Comparison of ENCODE assay signal across 8 cellular contexts in the genomic region with DNA sequence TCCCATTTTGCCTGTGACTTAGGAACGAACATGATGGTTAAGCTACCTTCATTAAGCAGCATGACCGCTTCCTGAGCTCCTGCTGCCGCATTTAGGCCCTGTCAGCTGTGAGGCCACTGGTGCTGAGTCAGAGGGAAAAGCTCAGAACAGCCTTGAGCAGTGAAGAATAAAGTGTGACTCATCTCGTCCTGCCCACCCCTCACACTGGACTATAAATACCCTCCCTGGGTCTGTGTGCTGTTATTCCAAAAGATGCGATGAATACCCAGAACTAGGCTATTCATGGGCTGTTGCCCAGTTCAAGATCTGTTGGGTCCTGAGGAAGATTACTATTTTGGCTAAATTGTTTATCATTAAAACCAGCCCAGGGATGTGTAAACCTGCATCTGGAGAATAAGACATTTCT. TPM values are rescaled to one million over a fixed set of nuclear protein-coding genes. Genes with fewer than 3 reads are reported as not detected.
DNase-seq lines count a peak whose midpoint lies in the region; ATAC-seq and TF ChIP-seq lines count a peak whose summit lies in the region.
"Not testable (repeated sequence)": the region's sequence is repeated elsewhere in the genome, so short reads cannot be mapped to it uniquely, and the experiment has no call there.

No MANE protein-coding gene starts in this region.

- not testable (repeated sequence) for H3K9me2 ChIP-seq in PC-9 (ENCODE audit: insufficient read depth)

- not testable (repeated sequence) for H3K4me3 Mint-ChIP-seq in neural crest cell

- TF ChIP-seq POLR2A in vagina (IDR thresholded peaks at IDR 0.05) = not testable (repeated sequence)

- not testable (repeated sequence) for H3K36me3 Mint-ChIP-seq in neural crest cell (ENCODE audit: low read depth)

- CTCF ChIA-PET in PC-9 (lab: Charles Lee) = interaction anchor here (0.5 kb wide), 1 partner anchor 123 kb away, joined by 3 read pairs; no protein-coding TSS in a partner anchor

- not testable (repeated sequence) for H3K36me3 ChIP-seq in PC-9 (ENCODE audit: low read depth); vagina

- H3K27me3 Mint-ChIP-seq in neural crest cell (ENCODE audit: low read depth) = not testable (repeated sequence)

- H3K9me3 ChIP-seq in PC-9 (ENCODE audit: insufficient read depth, low read depth); vagina: not testable (repeated sequence)

- H3K27ac Mint-ChIP-seq in neural crest cell (ENCODE audit: unreplicated experiment) = peak overlapping the region; percentile 92

- H3K27ac ChIP-seq in PC-9 = not testable (repeated sequence)
- peak overlapping the region; percentile 68 for H3K27ac ChIP-seq in vagina

- peaks cover 24% of the 10 kb centered on the region for H3K4me1 Mint-ChIP-seq in neural crest cell

- in situ Hi-C loops in astrocyte of the spinal cord (cut with HindIII; ENCODE audit: low sequenced_read_pairs) = not testable (repeated sequence)

- POLR2A ChIA-PET in PC-9 (lab: Charles Lee; ENCODE audit: unreplicated experiment) = interaction anchor here (0.7 kb wide), 1 partner anchor 564 kb away, joined by 5 read pairs; no protein-coding TSS in a partner anchor

- not testable (repeated sequence) for H3K4me2 ChIP-seq in PC-9

- not testable (repeated sequence) for H3K79me2 ChIP-seq in PC-9 (ENCODE audit: low read depth)

- not testable (repeated sequence) for H3K4me3 ChIP-seq in PC-9; astrocyte of the spinal cord (ENCODE audit: low read depth, low read length); vagina

- DNase-seq in PC-9 (peak; percentile 37), astrocyte of the spinal cord (ENCODE audit: low read depth, low spot score) (peak; percentile 93)
- DNase-seq in Right ventricle myocardium inferior (ENCODE audit: missing footprints); neural crest cell (ENCODE audit: low read depth, low spot score); vagina (ENCODE audit: extremely low spot score in 2 of 2): not testable (repeated sequence)

- not testable (repeated sequence) for H3K27me3 ChIP-seq in PC-9 (ENCODE audit: insufficient read depth, low read depth); vagina

- ATAC-seq in GM18519 (IDR thresholded peaks at IDR 0.05; ENCODE audit: low FRiP score, unreplicated experiment) (peak; percentile 97), GM21825 (IDR thresholded peaks at IDR 0.05; ENCODE audit: unreplicated experiment) (peak; percentile 93), HG03196 (IDR thresholded peaks at IDR 0.05; ENCODE audit: unreplicated experiment) (peak; percentile 90), Right ventricle myocardium inferior (peak; percentile 61)

- H3F3A ChIP-seq in PC-9 (ENCODE audit: insufficient read depth, low read depth) = not testable (repeated sequence)

- H4K20me1 ChIP-seq in PC-9 (ENCODE audit: insufficient read depth) = not testable (repeated sequence)

- peaks cover 11% of the 10 kb centered on the region; the same call in 1 of the 2 replicates for H3K4me1 ChIP-seq in PC-9 (replicated peaks; ENCODE audit: insufficient read depth)
- H3K4me1 ChIP-seq in vagina = not testable (repeated sequence)

- not testable (repeated sequence) for H2AFZ ChIP-seq in PC-9

- not testable (repeated sequence) for BruUV-seq in PC-9 (replicated peaks; lab: Mats Ljungman, UMichigan)

- TF ChIP-seq CTCF in PC-9 (conservative IDR thresholded peaks at IDR 0.05); astrocyte of the spinal cord (IDR thresholded peaks at IDR 0.05; ENCODE audit: low read depth, low read length); neural crest cell (conservative IDR thresholded peaks at IDR 0.05); vagina (IDR thresholded peaks at IDR 0.05): not testable (repeated sequence)

- intact Hi-C loops in PC-9 (cut with micrococcal nuclease; ENCODE audit: unreplicated experiment); Right ventricle myocardium inferior (cut with DNase I); vagina (cut with DNase I): not testable (repeated sequence)

- H3K9me3 Mint-ChIP-seq in neural crest cell = not testable (repeated sequence)

RNA-seq across cellular contexts. Expression of a gene that starts 57.1 kb away (rescaled TPM):
- total RNA-seq in PC-9 (2021) = 37.6 and 47.5 TPM in 2 replicates
- 48.7 TPM for total RNA-seq in Right ventricle myocardium inferior
- total RNA-seq in neural crest cell = 73.8 and 73.9 TPM in 2 replicates
- total RNA-seq in vagina = 43.5 TPM
